In the genomic region with DNA sequence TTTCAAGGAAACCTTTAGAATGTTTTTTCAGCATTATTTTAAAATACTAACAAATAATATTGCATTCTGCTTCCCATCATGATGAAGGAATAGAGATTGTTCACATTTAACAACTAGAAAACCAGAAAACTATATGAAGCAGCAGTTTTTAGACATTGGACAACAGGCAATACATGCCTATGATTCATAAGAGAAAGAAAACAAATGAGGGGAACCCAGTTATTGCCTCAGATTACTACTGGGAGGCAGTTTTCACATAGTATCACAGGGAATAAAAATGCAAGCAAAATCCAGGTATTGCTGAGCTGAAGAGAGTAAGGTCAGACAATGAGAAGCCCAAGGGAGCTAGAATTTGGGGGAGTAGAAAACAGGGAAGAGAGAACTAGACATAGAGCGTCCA, we compare ENCODE assay signal across 26 cellular contexts.
"Had no signal": no experiment of that assay in that cellular context is flagged by ENCODE, and none has a peak within 500 bp of the region (broad histone marks: within the 10 kb centered on the region; RNA-seq: fewer than 3 reads in every experiment).

No MANE protein-coding gene starts in this region.

- H2AFZ ChIP-seq: neural progenitor cell had no signal

- H3K9ac ChIP-seq: neural progenitor cell had no signal

- H3K27me3 ChIP-seq: neural progenitor cell, right atrium auricular region, testis, tibial artery had no signal

- DNase-seq: cortex of kidney; effector memory CD8-positive, alpha-beta T cell; hypothalamus; immature natural killer cell; left ventricle myocardium superior; lower lobe of right lung; mesenchymal stem cell; mucosa of descending colon; naive B cell; stimulated activated CD4-positive, alpha-beta T cell treated with anti-CD3 and anti-CD28 coated beads, Interleukin-12 subunit alpha, Interleukin-12 subunit beta, amount 100 ng/mL, for 4 hours; stimulated activated CD4-positive, alpha-beta T cell treated with anti-CD3 and anti-CD28 coated beads, Interleukin-1b, Interleukin-23, amount 100 ng/mL, for 48 hours; stimulated activated CD4-positive, alpha-beta T cell treated with anti-CD3 and anti-CD28 coated beads, Interleukin-4, amount 100 ng/mL, for 24 hours; stimulated activated naive CD8-positive, alpha-beta T cell treated with anti-CD3 and anti-CD28 coated beads, Interleukin-15, Interleukin-2, amounts not matched to agents 100 U/mL and 50 U/mL, for 24 hours; substantia nigra; testis; tibial artery had no signal

- ATAC-seq: effector memory CD8-positive, alpha-beta T cell; left ventricle myocardium superior; lower lobe of right lung; mucosa of descending colon; natural killer cell treated with Interleukin-12 subunit alpha and Interleukin-12 subunit beta and Interleukin-15 and Interleukin-18, amount 100 ng/mL, for 72 hours; sciatic nerve; stimulated activated memory B cell treated with anti-CD40 and anti-IgM and Interleukin-4, amounts not matched to agents 10 μg/mL and 1 μg/mL and 100 μg/mL, for 72 hours; stimulated activated naive CD8-positive, alpha-beta T cell treated with anti-CD3 and anti-CD28 coated beads, Interleukin-15, Interleukin-2, amounts not matched to agents 100 U/mL and 50 U/mL, for 24 hours had no signal

- FAIRE-seq: endometrium, frontal cortex, keratinocyte had no signal

- H3K27ac ChIP-seq: lower lobe of right lung, neural progenitor cell, prostate gland, right atrium auricular region, testis, tibial artery had no signal

- H3K4me2 ChIP-seq: neural progenitor cell, smooth muscle cell had no signal

- H3K36me3 ChIP-seq: lower lobe of right lung, neural progenitor cell, prostate gland had no signal

- H3K4me1 ChIP-seq: lower lobe of right lung, neural progenitor cell, prostate gland, right atrium auricular region, testis, tibial artery had no signal

- H3K9me3 ChIP-seq: lower lobe of right lung, mucosa of descending colon, prostate gland, right atrium auricular region, testis, tibial artery had no signal

- H3K4me3 ChIP-seq: lower lobe of right lung, mucosa of descending colon, neural progenitor cell, prostate gland, right atrium auricular region, smooth muscle cell, testis, tibial artery had no signal
